Comparison of ENCODE assay signal across 1 cellular context in the genomic region with DNA sequence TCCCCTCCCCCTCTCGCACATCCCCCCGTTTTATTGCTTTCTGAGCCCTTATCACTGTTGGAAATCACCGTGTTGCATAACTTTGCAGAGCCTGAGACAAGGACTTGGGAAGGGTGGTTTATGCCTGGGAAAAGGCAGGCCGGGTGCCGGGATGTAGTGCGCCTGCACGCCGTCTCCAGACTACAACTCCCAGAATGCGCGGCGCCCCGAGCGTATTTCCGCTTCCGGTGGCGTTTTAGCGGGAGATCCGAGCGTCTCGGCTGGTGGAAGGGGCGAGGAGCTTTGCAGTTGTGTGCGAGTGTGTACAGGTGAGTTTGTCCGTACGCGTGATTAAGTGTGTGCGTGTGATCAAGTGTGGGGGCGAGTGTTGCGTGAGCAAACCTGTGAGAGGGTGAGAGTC.
TF ChIP-seq lines count a peak whose summit lies in the region.

No MANE protein-coding gene starts in this region.

TF ChIP-seq in H1, 55 proteins besides CTCF, POLR2A, EP300 and RAD21 (continued from another document):
- no peak for TF ChIP-seq E2F6 (IDR thresholded peaks at IDR 0.05)
- TF ChIP-seq TBP (IDR thresholded peaks at IDR 0.05; ENCODE audit: low read depth, low read length), result no peak
- TF ChIP-seq NRF1 (IDR thresholded peaks at IDR 0.05; ENCODE audit: low read depth, low read length), result no peak
- no peak for TF ChIP-seq CBX5 (IDR thresholded peaks at IDR 0.05; ENCODE audit: low read depth, low read length)
- TF ChIP-seq, protein P1, sequence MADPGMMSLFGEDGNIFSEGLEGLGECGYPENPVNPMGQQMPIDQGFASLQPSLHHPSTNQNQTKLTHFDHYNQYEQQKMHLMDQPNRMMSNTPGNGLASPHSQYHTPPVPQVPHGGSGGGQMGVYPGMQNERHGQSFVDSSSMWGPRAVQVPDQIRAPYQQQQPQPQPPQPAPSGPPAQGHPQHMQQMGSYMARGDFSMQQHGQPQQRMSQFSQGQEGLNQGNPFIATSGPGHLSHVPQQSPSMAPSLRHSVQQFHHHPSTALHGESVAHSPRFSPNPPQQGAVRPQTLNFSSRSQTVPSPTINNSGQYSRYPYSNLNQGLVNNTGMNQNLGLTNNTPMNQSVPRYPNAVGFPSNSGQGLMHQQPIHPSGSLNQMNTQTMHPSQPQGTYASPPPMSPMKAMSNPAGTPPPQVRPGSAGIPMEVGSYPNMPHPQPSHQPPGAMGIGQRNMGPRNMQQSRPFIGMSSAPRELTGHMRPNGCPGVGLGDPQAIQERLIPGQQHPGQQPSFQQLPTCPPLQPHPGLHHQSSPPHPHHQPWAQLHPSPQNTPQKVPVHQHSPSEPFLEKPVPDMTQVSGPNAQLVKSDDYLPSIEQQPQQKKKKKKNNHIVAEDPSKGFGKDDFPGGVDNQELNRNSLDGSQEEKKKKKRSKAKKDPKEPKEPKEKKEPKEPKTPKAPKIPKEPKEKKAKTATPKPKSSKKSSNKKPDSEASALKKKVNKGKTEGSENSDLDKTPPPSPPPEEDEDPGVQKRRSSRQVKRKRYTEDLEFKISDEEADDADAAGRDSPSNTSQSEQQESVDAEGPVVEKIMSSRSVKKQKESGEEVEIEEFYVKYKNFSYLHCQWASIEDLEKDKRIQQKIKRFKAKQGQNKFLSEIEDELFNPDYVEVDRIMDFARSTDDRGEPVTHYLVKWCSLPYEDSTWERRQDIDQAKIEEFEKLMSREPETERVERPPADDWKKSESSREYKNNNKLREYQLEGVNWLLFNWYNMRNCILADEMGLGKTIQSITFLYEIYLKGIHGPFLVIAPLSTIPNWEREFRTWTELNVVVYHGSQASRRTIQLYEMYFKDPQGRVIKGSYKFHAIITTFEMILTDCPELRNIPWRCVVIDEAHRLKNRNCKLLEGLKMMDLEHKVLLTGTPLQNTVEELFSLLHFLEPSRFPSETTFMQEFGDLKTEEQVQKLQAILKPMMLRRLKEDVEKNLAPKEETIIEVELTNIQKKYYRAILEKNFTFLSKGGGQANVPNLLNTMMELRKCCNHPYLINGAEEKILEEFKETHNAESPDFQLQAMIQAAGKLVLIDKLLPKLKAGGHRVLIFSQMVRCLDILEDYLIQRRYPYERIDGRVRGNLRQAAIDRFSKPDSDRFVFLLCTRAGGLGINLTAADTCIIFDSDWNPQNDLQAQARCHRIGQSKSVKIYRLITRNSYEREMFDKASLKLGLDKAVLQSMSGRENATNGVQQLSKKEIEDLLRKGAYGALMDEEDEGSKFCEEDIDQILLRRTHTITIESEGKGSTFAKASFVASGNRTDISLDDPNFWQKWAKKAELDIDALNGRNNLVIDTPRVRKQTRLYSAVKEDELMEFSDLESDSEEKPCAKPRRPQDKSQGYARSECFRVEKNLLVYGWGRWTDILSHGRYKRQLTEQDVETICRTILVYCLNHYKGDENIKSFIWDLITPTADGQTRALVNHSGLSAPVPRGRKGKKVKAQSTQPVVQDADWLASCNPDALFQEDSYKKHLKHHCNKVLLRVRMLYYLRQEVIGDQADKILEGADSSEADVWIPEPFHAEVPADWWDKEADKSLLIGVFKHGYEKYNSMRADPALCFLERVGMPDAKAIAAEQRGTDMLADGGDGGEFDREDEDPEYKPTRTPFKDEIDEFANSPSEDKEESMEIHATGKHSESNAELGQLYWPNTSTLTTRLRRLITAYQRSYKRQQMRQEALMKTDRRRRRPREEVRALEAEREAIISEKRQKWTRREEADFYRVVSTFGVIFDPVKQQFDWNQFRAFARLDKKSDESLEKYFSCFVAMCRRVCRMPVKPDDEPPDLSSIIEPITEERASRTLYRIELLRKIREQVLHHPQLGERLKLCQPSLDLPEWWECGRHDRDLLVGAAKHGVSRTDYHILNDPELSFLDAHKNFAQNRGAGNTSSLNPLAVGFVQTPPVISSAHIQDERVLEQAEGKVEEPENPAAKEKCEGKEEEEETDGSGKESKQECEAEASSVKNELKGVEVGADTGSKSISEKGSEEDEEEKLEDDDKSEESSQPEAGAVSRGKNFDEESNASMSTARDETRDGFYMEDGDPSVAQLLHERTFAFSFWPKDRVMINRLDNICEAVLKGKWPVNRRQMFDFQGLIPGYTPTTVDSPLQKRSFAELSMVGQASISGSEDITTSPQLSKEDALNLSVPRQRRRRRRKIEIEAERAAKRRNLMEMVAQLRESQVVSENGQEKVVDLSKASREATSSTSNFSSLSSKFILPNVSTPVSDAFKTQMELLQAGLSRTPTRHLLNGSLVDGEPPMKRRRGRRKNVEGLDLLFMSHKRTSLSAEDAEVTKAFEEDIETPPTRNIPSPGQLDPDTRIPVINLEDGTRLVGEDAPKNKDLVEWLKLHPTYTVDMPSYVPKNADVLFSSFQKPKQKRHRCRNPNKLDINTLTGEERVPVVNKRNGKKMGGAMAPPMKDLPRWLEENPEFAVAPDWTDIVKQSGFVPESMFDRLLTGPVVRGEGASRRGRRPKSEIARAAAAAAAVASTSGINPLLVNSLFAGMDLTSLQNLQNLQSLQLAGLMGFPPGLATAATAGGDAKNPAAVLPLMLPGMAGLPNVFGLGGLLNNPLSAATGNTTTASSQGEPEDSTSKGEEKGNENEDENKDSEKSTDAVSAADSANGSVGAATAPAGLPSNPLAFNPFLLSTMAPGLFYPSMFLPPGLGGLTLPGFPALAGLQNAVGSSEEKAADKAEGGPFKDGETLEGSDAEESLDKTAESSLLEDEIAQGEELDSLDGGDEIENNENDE (IDR thresholded peaks at IDR 0.05; ENCODE audit: insufficient replicate concordance, low read length), result no peak
- TF ChIP-seq ASH2L (IDR thresholded peaks at IDR 0.05; ENCODE audit: low read length), result no peak
- no peak for TF ChIP-seq CTBP2 (IDR thresholded peaks at IDR 0.05; ENCODE audit: borderline replicate concordance, insufficient read depth, insufficient read length, low read length)
- TF ChIP-seq SP1 (IDR thresholded peaks at IDR 0.05; ENCODE audit: low read depth, low read length), result no peak
- TF ChIP-seq SIN3A (conservative IDR thresholded peaks at IDR 0.05 in 1 of 2, IDR thresholded peaks at IDR 0.05 in 1 of 2; ENCODE audit: low read depth in 1 of 2, low read length in 2 of 2), result no peak
- TF ChIP-seq, protein P2, sequence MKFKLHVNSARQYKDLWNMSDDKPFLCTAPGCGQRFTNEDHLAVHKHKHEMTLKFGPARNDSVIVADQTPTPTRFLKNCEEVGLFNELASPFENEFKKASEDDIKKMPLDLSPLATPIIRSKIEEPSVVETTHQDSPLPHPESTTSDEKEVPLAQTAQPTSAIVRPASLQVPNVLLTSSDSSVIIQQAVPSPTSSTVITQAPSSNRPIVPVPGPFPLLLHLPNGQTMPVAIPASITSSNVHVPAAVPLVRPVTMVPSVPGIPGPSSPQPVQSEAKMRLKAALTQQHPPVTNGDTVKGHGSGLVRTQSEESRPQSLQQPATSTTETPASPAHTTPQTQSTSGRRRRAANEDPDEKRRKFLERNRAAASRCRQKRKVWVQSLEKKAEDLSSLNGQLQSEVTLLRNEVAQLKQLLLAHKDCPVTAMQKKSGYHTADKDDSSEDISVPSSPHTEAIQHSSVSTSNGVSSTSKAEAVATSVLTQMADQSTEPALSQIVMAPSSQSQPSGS (IDR thresholded peaks at IDR 0.05; ENCODE audit: low read length), result no peak
- TF ChIP-seq USF2 (IDR thresholded peaks at IDR 0.05; ENCODE audit: low read length), result no peak
- no peak for TF ChIP-seq PHF8 (conservative IDR thresholded peaks at IDR 0.05; ENCODE audit: low read depth, low read length)
- no peak for TF ChIP-seq TAF7 (optimal IDR thresholded peaks at IDR 0.05; ENCODE audit: borderline replicate concordance, low read depth, low read length)
- TF ChIP-seq KDM1A (IDR thresholded peaks at IDR 0.05; ENCODE audit: borderline replicate concordance, low read length), result no peak
- TF ChIP-seq MAFK (IDR thresholded peaks at IDR 0.05; ENCODE audit: low read depth, low read length), result no peak
- TF ChIP-seq RNF2 (IDR thresholded peaks at IDR 0.05; ENCODE audit: borderline replicate concordance, low read depth, low read length, missing control alignments, poor library complexity, severe bottlenecking), result no peak
- no peak for TF ChIP-seq HDAC6 (IDR thresholded peaks at IDR 0.05; ENCODE audit: low read depth, low read length)
